In the genomic region with DNA sequence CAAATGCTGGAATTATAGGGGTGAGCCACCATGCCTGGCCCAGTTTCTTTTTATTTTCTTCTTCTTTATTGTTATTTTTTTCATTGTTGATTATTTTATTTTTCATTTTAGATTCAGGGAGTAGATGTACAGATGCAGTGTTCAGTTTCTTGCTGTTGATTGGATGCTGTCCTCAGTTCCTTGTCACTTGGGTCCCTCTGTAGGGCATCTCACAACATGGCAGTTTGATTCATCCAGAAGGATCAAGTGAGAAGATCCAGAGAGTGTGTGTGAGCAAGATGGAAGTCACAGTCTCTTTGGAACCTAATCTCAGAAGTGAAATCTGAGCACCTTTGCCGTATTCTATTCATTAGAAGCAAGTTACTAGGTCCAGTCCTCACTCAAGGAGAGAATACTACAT, we compare ENCODE assay signal across 16 cellular contexts. TPM values are rescaled to one million over a fixed set of nuclear protein-coding genes. Genes with fewer than 3 reads are reported as not detected.
DNase-seq lines count a peak whose midpoint lies in the region; ATAC-seq, FAIRE-seq and TF ChIP-seq lines count a peak whose summit lies in the region.
"Had no signal": no experiment of that assay in that cellular context is flagged by ENCODE, and none has a peak within 500 bp of the region (broad histone marks: within the 10 kb centered on the region; RNA-seq: fewer than 3 reads in every experiment).

No MANE protein-coding gene starts in this region.

- no peak for FAIRE-seq in HTR-8/SVneo (lab: Jason Lieb, UNC)
- FAIRE-seq: RCC 7860 had no signal

- no peaks in the 10 kb centered on the region for H3K9me3 ChIP-seq in heart right ventricle
- no peaks in the 10 kb centered on the region for H3K9me3 ChIP-seq in heart left ventricle
- no peaks in the 10 kb centered on the region for H3K9me3 ChIP-seq in transverse colon
- H3K9me3 ChIP-seq: HAP-1, neutrophil had no signal

- no peaks in the 10 kb centered on the region for H3K27me3 ChIP-seq in heart right ventricle
- peaks cover 0 to 8% (median 0%) of the 10 kb centered on the region in 9 donors for H3K27me3 ChIP-seq in heart left ventricle
- no peaks in the 10 kb centered on the region for H3K27me3 ChIP-seq in transverse colon
- H3K27me3 ChIP-seq: neutrophil had no signal

- TF ChIP-seq CTCF in heart right ventricle (IDR thresholded peaks at IDR 0.05) (peak in 5 of 9 donors; percentile 7 to 19 (median 17)), heart left ventricle (IDR thresholded peaks at IDR 0.05) (peak in 2 of 12 donors; percentile 5 to 23), fibroblast of mammary gland (conservative IDR thresholded peaks at IDR 0.05; ENCODE audit: control insufficient read depth, insufficient read depth, low read depth, low read length) (no peak), transverse colon (IDR thresholded peaks at IDR 0.05) (peak in 4 of 5 experiments; percentile 13 to 45 (median 17))

- in situ Hi-C loops in transverse colon (cut with MboI; ENCODE audit: low pct_ligation_motif_present in 1 of 4, low pct_unique_long_range_greater_than_20kb in 1 of 4, low sequenced_read_pairs in 3 of 4), result loop anchor here in 1 of 4 donors (25.0 kb wide), 1 partner anchor 92 kb away; no protein-coding TSS in a partner anchor

- H3K27ac ChIP-seq in heart right ventricle (no peak overlapping the region), heart left ventricle (no peak overlapping the region), transverse colon (no peak overlapping the region)
- H3K27ac ChIP-seq: neutrophil had no signal

- intact Hi-C loops in heart right ventricle (cut with DNase I), result loop anchor here in 2 of 10 donors (5.0 to 10.0 kb wide), 2 partner anchors 229 to 232 kb away; no protein-coding TSS in a partner anchor
- intact Hi-C loops in heart left ventricle (cut with DNase I), result loop anchor here in 4 of 10 donors (5.0 to 10.0 kb wide), 2 partner anchors 229 to 232 kb away; no protein-coding TSS in a partner anchor
- intact Hi-C loops in transverse colon (cut with DNase I; ENCODE audit: low total_unique reads), result no loop called here

- TF ChIP-seq POLR2A in heart left ventricle (IDR thresholded peaks at IDR 0.05) (no peak), transverse colon (IDR thresholded peaks at IDR 0.05) (no peak)

- no peak for TF ChIP-seq EP300 in transverse colon (IDR thresholded peaks at IDR 0.05; ENCODE audit: low read depth)

- H3K4me3 ChIP-seq in heart right ventricle (no peak overlapping the region), heart left ventricle (no peak overlapping the region), fibroblast of mammary gland (ENCODE audit: control insufficient read depth, low read depth, low read length) (no peak overlapping the region), transverse colon (no peak overlapping the region)
- H3K4me3 ChIP-seq: HAP-1 had no signal

- no peak for DNase-seq in heart right ventricle
- no peak for DNase-seq in heart left ventricle
- peak; percentile 17 for DNase-seq in OCI-M1 (lab: John Stamatoyannopoulos, UW)
- peak; percentile 10 for DNase-seq in fibroblast of mammary gland (ENCODE audit: low read depth)
- no peak for DNase-seq in transverse colon
- no peak for DNase-seq in HTR-8/SVneo (ENCODE audit: insufficient read length, low spot score)
- DNase-seq in mesenteric fat pad (ENCODE audit: low spot score), result no peak
- DNase-seq in RKO (ENCODE audit: low spot score), result no peak
- DNase-seq: activated CD8-positive, alpha-beta memory T cell treated with anti-CD3 and anti-CD28 coated beads for 24 hours; activated naive CD4-positive, alpha-beta T cell treated with anti-CD3 and anti-CD28 coated beads, Interleukin-2, amount 10 ng/mL, durations not matched to agents 7 days and 5 days; NCI-H2081; stimulated activated CD4-positive, alpha-beta T cell treated with anti-CD3 and anti-CD28 coated beads, Interleukin-15, amount 100 ng/mL, for 24 hours; T-helper 9 cell had no signal

- H3K4me1 ChIP-seq in heart right ventricle (no peaks in the 10 kb centered on the region), heart left ventricle (no peaks in the 10 kb centered on the region), transverse colon (no peaks in the 10 kb centered on the region)
- H3K4me1 ChIP-seq: HAP-1 had no signal

- WGBS in heart right ventricle, 2 donors, result 60 to 86% methylated on average over 1 of the region's 1 CpG
- 54 to 89% (median 76%) methylated on average over 1 of the region's 1 CpG for WGBS in heart left ventricle, 4 donors
- 96 to 100% methylated on average over 1 of the region's 1 CpG for WGBS in transverse colon (ENCODE audit: low coverage in 1 of 2), 2 donors

- ATAC-seq in heart right ventricle (no peak), heart left ventricle (no peak)

- H3K36me3 ChIP-seq in heart right ventricle (no peaks in the 10 kb centered on the region), heart left ventricle (no peaks in the 10 kb centered on the region), transverse colon (no peaks in the 10 kb centered on the region)
- H3K36me3 ChIP-seq: HAP-1, neutrophil had no signal

RNA-seq across cellular contexts. Expression of gene HMGB3, which starts 20.9 kb away (rescaled TPM):
- 10 to 100 TPM in 7 of 10 donors, 1 to 10 TPM in 3; 5.1 to 16.4 (median 13.8) TPM for total RNA-seq in heart right ventricle
- polyA plus RNA-seq in heart right ventricle, result 10 to 100 TPM in 1 of 2 donors, 1 to 10 TPM in 1; 8.9 to 13.9 TPM
- total RNA-seq in heart left ventricle, result 10 to 100 TPM in 5 of 9 donors, 1 to 10 TPM in 4; 2.6 to 27.8 (median 10.4) TPM
- polyA plus RNA-seq in heart left ventricle, result 10 to 100 TPM in 1 of 2 donors, 1 to 10 TPM in 1; 5.6 to 14.7 TPM
- 10 to 100 TPM in 2 of 4 donors, 1 to 10 TPM in 2; 2.6 to 23.2 (median 8.6) TPM for total RNA-seq in transverse colon
- 15.3 TPM for total RNA-seq in mesenteric fat pad

Comparison
In these comparisons a context has a peak if more than half of its experiments do, and no peak if none do; other contexts are left out.
1. DNase-seq: peak in OCI-M1 (single experiment) and fibroblast of mammary gland (single experiment); none in heart right ventricle (0 of 2), heart left ventricle (0 of 5), transverse colon (single experiment), HTR-8/SVneo (single experiment), mesenteric fat pad (single experiment) and RKO (single experiment).